Comparison of ENCODE assay signal across 1 cellular context in genomic region chr12:109779382-109779781, GRCh38.
A peak's percentile ranks its signal among the peaks of the same experiment; 100 is the strongest.
TF ChIP-seq lines count a peak whose summit lies in the region.

No MANE protein-coding gene starts in this region.

TF ChIP-seq in K562, 482 proteins besides CTCF, POLR2A, EP300 and RAD21 (continued from another document):
- TF ChIP-seq, protein P1, sequence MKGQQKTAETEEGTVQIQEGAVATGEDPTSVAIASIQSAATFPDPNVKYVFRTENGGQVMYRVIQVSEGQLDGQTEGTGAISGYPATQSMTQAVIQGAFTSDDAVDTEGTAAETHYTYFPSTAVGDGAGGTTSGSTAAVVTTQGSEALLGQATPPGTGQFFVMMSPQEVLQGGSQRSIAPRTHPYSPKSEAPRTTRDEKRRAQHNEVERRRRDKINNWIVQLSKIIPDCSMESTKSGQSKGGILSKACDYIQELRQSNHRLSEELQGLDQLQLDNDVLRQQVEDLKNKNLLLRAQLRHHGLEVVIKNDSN (CRISPR knock-in tag; IDR thresholded peaks at IDR 0.05) = peak; percentile 77
- TF ChIP-seq RAD51 (IDR thresholded peaks at IDR 0.05; ENCODE audit: borderline replicate concordance, low read depth) (peak; percentile 26; the same call in 1 of the 2 replicates), CBFA2T2 (conservative IDR thresholded peaks at IDR 0.05) (0 out of 2 replicates have a peak, but pooled peaks have one; percentile 5), SMC3 (conservative IDR thresholded peaks at IDR 0.05; ENCODE audit: insufficient read depth, low read depth, low read length) (0 out of 2 replicates have a peak, but pooled peaks have one; percentile 8), RFX1 (IDR thresholded peaks at IDR 0.05) (peak; percentile 42; the same call in 1 of the 2 replicates)
TF ChIP-seq in K562: peak in this region for 7.
